ENCODE assay signal across 12 cellular contexts in genomic region chr11:69010361-69010891, GRCh38. TPM values are rescaled to one million over a fixed set of nuclear protein-coding genes. Genes with fewer than 3 reads are reported as not detected.
DNase-seq lines count a peak whose midpoint lies in the region; ATAC-seq, FAIRE-seq and TF ChIP-seq lines count a peak whose summit lies in the region.
"Had no signal": no experiment of that assay in that cellular context is flagged by ENCODE, and none has a peak within 500 bp of the region (broad histone marks: within the 10 kb centered on the region; RNA-seq: fewer than 3 reads in every experiment).

No MANE protein-coding gene starts in this region.

- no peaks in the 10 kb centered on the region for H3K79me1 ChIP-seq in H1 (ENCODE audit: low read depth, low read length)

- CTCF ChIA-PET in A549 (lab: Yijun Ruan, JAX) = interaction anchor here (0.8 to 1.6 kb wide), 2 partner anchors 10 to 31 kb away, joined by 3 to 6 read pairs; no protein-coding TSS in a partner anchor
- CTCF ChIA-PET in H1 (lab: Charles Lee; ENCODE audit: partially characterized antibody) = interaction anchor here (0.9 to 3.9 kb wide), 7 partner anchors 9 to 60 kb away, joined by 3 to 14 read pairs (median 8); no protein-coding TSS in a partner anchor

- WGBS in A549 (ENCODE audit: missing lambda C conversion rate) = 89% methylated on average over 7 of the region's 9 CpGs
- WGBS in HUES64 = 68% methylated on average over 9 of the region's 9 CpGs
- 86% methylated on average over 9 of the region's 9 CpGs; no CpG with 5 or more reads in 1 of the 2 experiments for WGBS in H1 (ENCODE audit: extremely low coverage in 1 of 2, insufficient coverage in 1 of 2, insufficient read length in 1 of 2, insufficient replicate concordance in 2 of 2, low coverage in 1 of 2, low lambda C conversion rate in 2 of 2, missing lambda C conversion rate in 1 of 2), 2 experiments

- H4K8ac ChIP-seq in H1 (ENCODE audit: extremely low read depth, insufficient read depth, low read length) = no peak overlapping the region; the same call in 1 of the 2 replicates

- H3K27me3 ChIP-seq in HUES64 (ENCODE audit: insufficient read depth, low read length) (peaks cover 3% of the 10 kb centered on the region; the same call in 1 of the 2 replicates), H1 (replicated peaks in 1 of 4; ENCODE audit: control insufficient read depth in 3 of 4, extremely low read depth in 1 of 4, insufficient read depth in 3 of 4, low read length in 3 of 4) (peaks cover 0 to 4% (median 0%) of the 10 kb centered on the region in 4 experiments; a peak in 4 of 7 replicates), mucosa of stomach (ENCODE audit: control insufficient read depth, insufficient read depth, low read length) (peaks cover 28% of the 10 kb centered on the region)

- H3K14ac ChIP-seq in H1 (ENCODE audit: insufficient read length) = no peak overlapping the region

- peak overlapping the region; percentile 76 for H4K91ac ChIP-seq in H1 (replicated peaks; ENCODE audit: insufficient read length, low read length)

- no peaks in the 10 kb centered on the region for H3K36me3 Mint-ChIP-seq in glutamatergic neuron (ENCODE audit: unreplicated experiment)
- H3K36me3 Mint-ChIP-seq: stimulated activated naive B cell treated with anti-CD40 and anti-IgM and Interleukin-4, amounts not matched to agents 10 μg/mL and 1 μg/mL and 100 μg/mL, for 72 hours had no signal

- H3K9me3 Mint-ChIP-seq in glutamatergic neuron (ENCODE audit: unreplicated experiment) = peaks cover 5% of the 10 kb centered on the region
- H3K9me3 Mint-ChIP-seq: stimulated activated naive B cell treated with anti-CD40 and anti-IgM and Interleukin-4, amounts not matched to agents 10 μg/mL and 1 μg/mL and 100 μg/mL, for 72 hours had no signal

- peak overlapping the region; percentile 63 for H3K9ac ChIP-seq in HUES64 (ENCODE audit: low read depth, low read length)
- no peak overlapping the region; a peak in 1 of 7 replicates for H3K9ac ChIP-seq in H1 (replicated peaks in 1 of 4; ENCODE audit: extremely low read depth in 1 of 4, low read depth in 3 of 4, low read length in 3 of 4)
- H3K9ac ChIP-seq in mucosa of stomach (ENCODE audit: low read length) = peak overlapping the region; percentile 78

- no peak overlapping the region for H2BK20ac ChIP-seq in H1 (ENCODE audit: low read length)

- peak overlapping the region; percentile 24; the same call in 1 of the 2 replicates for H2AK5ac ChIP-seq in H1 (ENCODE audit: low read depth, low read length)

- no peak overlapping the region for H4K5ac ChIP-seq in H1 (ENCODE audit: insufficient read length, low read depth, low read length)

- peak overlapping the region; percentile 80 for H3K4ac ChIP-seq in H1 (replicated peaks; ENCODE audit: insufficient read length, low read depth, low read length)

- 0 out of 3 replicates have a peak overlapping the region, but pooled peaks have one; percentile 14 for H3K4me2 ChIP-seq in A549
- H3K4me2 ChIP-seq in H1 (ENCODE audit: insufficient read depth in 1 of 2, low read depth in 2 of 2, low read length in 2 of 2) = peak overlapping the region; percentile 69 to 85; a peak in 3 of 4 replicates

- H3K27ac Mint-ChIP-seq in glutamatergic neuron (ENCODE audit: unreplicated experiment) = no peak overlapping the region
- H3K27ac Mint-ChIP-seq: stimulated activated naive B cell treated with anti-CD40 and anti-IgM and Interleukin-4, amounts not matched to agents 10 μg/mL and 1 μg/mL and 100 μg/mL, for 72 hours had no signal

- no peak for ATAC-seq in A549

- TF ChIP-seq EP300 in A549 (IDR thresholded peaks at IDR 0.05) (no peak), H1 (IDR thresholded peaks at IDR 0.05; ENCODE audit: borderline replicate concordance in 1 of 2, low read depth in 2 of 2, low read length in 2 of 2) (no peak)

- peaks cover 17% of the 10 kb centered on the region for H3K4me1 Mint-ChIP-seq in glutamatergic neuron (ENCODE audit: low read depth, unreplicated experiment)

- DNase-seq in A549 (ENCODE audit: low read depth in 1 of 2, low spot score in 1 of 2) (no peak), H1 (ENCODE audit: low read depth in 1 of 2, low spot score in 2 of 2) (no peak), H54 (ENCODE audit: insufficient read length, low spot score) (no peak), Ammon's horn (ENCODE audit: low spot score) (no peak), glutamatergic neuron (no peak)
- DNase-seq in activated effector memory CD4-positive, alpha-beta T cell treated with anti-CD3 and anti-CD28 coated beads, Interleukin-2, amount 50 U/mL, for 16 hours = no peak
- DNase-seq: occipital lobe; SHP77; stimulated activated naive B cell treated with anti-CD40 and anti-IgM and Interleukin-4, amounts not matched to agents 10 μg/mL and 1 μg/mL and 100 μg/mL, for 72 hours had no signal

- peak overlapping the region; percentile 60; the same call in 1 of the 2 replicates for H2BK5ac ChIP-seq in H1 (ENCODE audit: low read depth, low read length)

- peak overlapping the region; percentile 18; the same call in 1 of the 2 replicates for H2BK12ac ChIP-seq in H1 (ENCODE audit: low read depth, low read length)

- no peak overlapping the region for H2AFZ ChIP-seq in H1 (ENCODE audit: low read length)

- H3K4me3 ChIP-seq in A549 (no peak overlapping the region), HUES64 (ENCODE audit: low read length) (peak overlapping the region; percentile 47), H1 (ENCODE audit: extremely low read depth in 1 of 4, insufficient read depth in 2 of 4, low read depth in 3 of 4, low read length in 4 of 4) (peak overlapping the region in 3 of 4 experiments; percentile 7 to 50 (median 34); a peak in 5 of 8 replicates), mucosa of stomach (ENCODE audit: low read length) (peak overlapping the region; percentile 36)

- TF ChIP-seq RAD21 in A549 (conservative IDR thresholded peaks at IDR 0.05 in 1 of 2, IDR thresholded peaks at IDR 0.05 in 1 of 2) = no peak
- no peak for TF ChIP-seq RAD21 in H1 (IDR thresholded peaks at IDR 0.05 in 1 of 2, conservative IDR thresholded peaks at IDR 0.05 in 1 of 2; ENCODE audit: low read depth in 2 of 2, low read length in 2 of 2)

- FAIRE-seq in A549 (lab: Jason Lieb, UNC) (no peak), H1 (lab: Jason Lieb, UNC) (no peak), H54 (lab: Jason Lieb, UNC) (no peak)

- H4K20me1 ChIP-seq in H1 (replicated peaks in 1 of 2; ENCODE audit: control insufficient read depth in 1 of 2, insufficient read depth in 2 of 2, low read length in 2 of 2) = no peaks in the 10 kb centered on the region

- peak overlapping the region; percentile 31 for H2BK120ac ChIP-seq in H1 (replicated peaks; ENCODE audit: low read depth, low read length)

- no peak for TF ChIP-seq CTCF in A549 (IDR thresholded peaks at IDR 0.05)
- TF ChIP-seq CTCF in H1 (IDR thresholded peaks at IDR 0.05; ENCODE audit: control extremely low read depth in 1 of 3, insufficient read depth in 1 of 3, low read depth in 1 of 3, low read length in 3 of 3) = no peak
- TF ChIP-seq CTCF in glutamatergic neuron (IDR thresholded peaks at IDR 0.05; ENCODE audit: partially characterized antibody, unreplicated experiment) = no peak

- POLR2A ChIA-PET in A549 (lab: Yijun Ruan, JAX) = no interaction called here
- POLR2A ChIA-PET in H1 (lab: Charles Lee; ENCODE audit: partially characterized antibody) = interaction anchor here (0.6 to 2.6 kb wide), 5 partner anchors 9 to 258 kb away, joined by 3 to 9 read pairs (median 4); no protein-coding TSS in a partner anchor

- peak overlapping the region; percentile 69 to 89; a peak in 5 of 6 replicates for H3K27ac ChIP-seq in A549
- H3K27ac ChIP-seq in HUES64 (ENCODE audit: low read depth, low read length) = no peak overlapping the region
- H3K27ac ChIP-seq in H1 (ENCODE audit: low read depth, low read length) = no peak overlapping the region
- H3K27ac ChIP-seq: epithelial cell of prostate had no signal

- H3K36me3 ChIP-seq in HUES64 (ENCODE audit: insufficient read depth, low read length) = no peaks in the 10 kb centered on the region
- no peaks in the 10 kb centered on the region; a peak in 1 of 8 replicates for H3K36me3 ChIP-seq in H1 (ENCODE audit: control insufficient read depth in 2 of 4, insufficient read depth in 4 of 4, low read length in 3 of 4)
- H3K36me3 ChIP-seq in mucosa of stomach (ENCODE audit: control insufficient read depth, insufficient read depth, low read length) = no peaks in the 10 kb centered on the region

- peaks cover 15% of the 10 kb centered on the region; the same call in 1 of the 2 replicates for H3K23me2 ChIP-seq in H1 (ENCODE audit: low read depth, low read length)

- H3K18ac ChIP-seq in H1 (ENCODE audit: extremely low read depth, low read length) = peak overlapping the region; percentile 60; the same call in 1 of the 2 replicates

- H3K4me3 Mint-ChIP-seq in glutamatergic neuron (ENCODE audit: unreplicated experiment) = no peak overlapping the region
- H3K4me3 Mint-ChIP-seq: stimulated activated naive B cell treated with anti-CD40 and anti-IgM and Interleukin-4, amounts not matched to agents 10 μg/mL and 1 μg/mL and 100 μg/mL, for 72 hours had no signal

- H2BK15ac ChIP-seq in H1 (ENCODE audit: low read length) = peak overlapping the region; percentile 53; the same call in 1 of the 2 replicates

- H3K4me1 ChIP-seq in A549 (peaks cover 39% of the 10 kb centered on the region), HUES64 (ENCODE audit: insufficient read depth, low read length) (peaks cover 47% of the 10 kb centered on the region), H1 (replicated peaks in 1 of 4; ENCODE audit: control insufficient read depth in 3 of 4, insufficient read depth in 4 of 4, low read length in 3 of 4) (peaks cover 9 to 45% (median 32%) of the 10 kb centered on the region in 4 experiments), mucosa of stomach (ENCODE audit: control insufficient read depth, insufficient read depth, low read length) (peaks cover 52% of the 10 kb centered on the region)

- H3K27me3 Mint-ChIP-seq in glutamatergic neuron (ENCODE audit: unreplicated experiment) = peaks cover 4% of the 10 kb centered on the region

- H3K9me3 ChIP-seq in A549 = no peaks in the 10 kb centered on the region
- H3K9me3 ChIP-seq in HUES64 (ENCODE audit: insufficient read depth, low read depth, low read length) = no peaks in the 10 kb centered on the region
- H3K9me3 ChIP-seq in H1 (ENCODE audit: insufficient read depth in 2 of 2, low read depth in 1 of 2, low read length in 1 of 2) = no peaks in the 10 kb centered on the region
- H3K9me3 ChIP-seq in mucosa of stomach (ENCODE audit: control insufficient read depth, low read length) = no peaks in the 10 kb centered on the region

- no peaks in the 10 kb centered on the region for H3K79me2 ChIP-seq in H1 (ENCODE audit: control insufficient read depth in 1 of 2, insufficient read depth in 2 of 2, low read length in 2 of 2)

- TF ChIP-seq POLR2A in A549 (IDR thresholded peaks at IDR 0.05; ENCODE audit: low read length) (no peak), H1 (IDR thresholded peaks at IDR 0.05; ENCODE audit: control extremely low read depth in 1 of 2, low read depth in 2 of 2, low read length in 2 of 2) (no peak), H54 (IDR thresholded peaks at IDR 0.05; ENCODE audit: low read depth, low read length) (no peak)

- H3K23ac ChIP-seq in H1 (ENCODE audit: insufficient read length) = no peak overlapping the region

- H3K56ac ChIP-seq in H1 (replicated peaks; ENCODE audit: insufficient read length, low read depth, low read length) = no peak overlapping the region

RNA-seq across cellular contexts. Expression of gene MRGPRF, which starts 2.6 kb away (rescaled TPM):
- polyA plus RNA-seq in A549 (2011; rRNA removed) (not detected in 2 replicates), A549 (2017; fragmentation: RNase III; extraction: RNeasy Plus Mini Kit Qiagen cat#74134 plus additional on column Dnase treatment) (0.04 to 0.08 TPM in 2 of 3 replicates, not detected in the other), H1 (2011; rRNA removed) (7.5 and 12.2 TPM in 2 replicates)
- polyA plus RNA-seq in A549 (2012; cell fraction: cytosol; rRNA removed) = 0.04 and 0.10 TPM in 2 replicates
- polyA plus RNA-seq in A549 (2012; cell fraction: nucleus; rRNA removed) = 0.05 and 0.08 TPM in 2 replicates
- not detected in 2 replicates for polyA minus RNA-seq in A549 (2011; rRNA and poly(A)+ RNA removed)
- polyA plus RNA-seq in HUES64 (2013, experiment 1 of 2) = 7.7 TPM
- 6.7 TPM for polyA plus RNA-seq in HUES64 (2013, experiment 2 of 2)
- total RNA-seq in H1 (2021; fragmentation: NEBNext Ultra II Directional; extraction: Animal tissue kit (Norgen Biotek cat#: 25700)) = 11.0 and 11.9 TPM in 2 replicates
- 7.1 TPM for polyA plus RNA-seq in H1 (2011; cell fraction: cytosol; rRNA removed)
- 7.9 TPM for polyA plus RNA-seq in H1 (2011; cell fraction: nucleus; rRNA removed)
- 6.8 to 11.3 TPM (median 8.2 TPM) in 4 replicates for polyA plus RNA-seq in H1 (2012, experiment 1 of 2)
- polyA plus RNA-seq in H1 (2012, experiment 2 of 2) = 13.9 TPM
- polyA plus RNA-seq in H1 (2013, experiment 1 of 2) = 11.8 TPM
- 12.8 TPM for polyA plus RNA-seq in H1 (2013, experiment 2 of 2)
- 4.3 and 5.4 TPM in 2 replicates for polyA minus RNA-seq in H1 (2011; rRNA and poly(A)+ RNA removed)
- 6.4 TPM for polyA minus RNA-seq in H1 (2011; cell fraction: cytosol; rRNA and poly(A)+ RNA removed)
- 7.7 TPM for polyA minus RNA-seq in H1 (2011; cell fraction: nucleus; rRNA and poly(A)+ RNA removed)
- 1.0 TPM for total RNA-seq in glutamatergic neuron (ENCODE audit: unreplicated experiment)

RNA-seq across cellular contexts. Expression of gene MRGPRD, which starts 29.6 kb away (rescaled TPM):
- not detected in 2 replicates for polyA plus RNA-seq in A549 (2011; rRNA removed)
- not detected in 2 replicates for polyA plus RNA-seq in A549 (2012; cell fraction: cytosol; rRNA removed)
- polyA plus RNA-seq in A549 (2012; cell fraction: nucleus; rRNA removed) = not detected in 2 replicates
- polyA plus RNA-seq in A549 (2017; fragmentation: RNase III; extraction: RNeasy Plus Mini Kit Qiagen cat#74134 plus additional on column Dnase treatment) = not detected in 3 replicates
- polyA minus RNA-seq in A549 (2011; rRNA and poly(A)+ RNA removed) = not detected in 2 replicates
- polyA plus RNA-seq in HUES64 (2013, experiment 1 of 2) = not detected
- not detected for polyA plus RNA-seq in HUES64 (2013, experiment 2 of 2)
- not detected in 2 replicates for total RNA-seq in H1 (2021; fragmentation: NEBNext Ultra II Directional; extraction: Animal tissue kit (Norgen Biotek cat#: 25700))
- not detected in 2 replicates for polyA plus RNA-seq in H1 (2011; rRNA removed)
- polyA plus RNA-seq in H1 (2011; cell fraction: cytosol; rRNA removed) = not detected
- not detected for polyA plus RNA-seq in H1 (2011; cell fraction: nucleus; rRNA removed)
- polyA plus RNA-seq in H1 (2012, experiment 1 of 2) = not detected in 4 replicates
- polyA plus RNA-seq in H1 (2012, experiment 2 of 2) = not detected
- polyA plus RNA-seq in H1 (2013, experiment 1 of 2) = not detected
- polyA plus RNA-seq in H1 (2013, experiment 2 of 2) = not detected
- 0.24 TPM in 1 of 2 replicates, not detected in the other for polyA minus RNA-seq in H1 (2011; rRNA and poly(A)+ RNA removed)
- polyA minus RNA-seq in H1 (2011; cell fraction: cytosol; rRNA and poly(A)+ RNA removed) = not detected
- not detected for polyA minus RNA-seq in H1 (2011; cell fraction: nucleus; rRNA and poly(A)+ RNA removed)
- not detected for total RNA-seq in glutamatergic neuron (ENCODE audit: unreplicated experiment)
- total RNA-seq: occipital lobe had no signal

RNA-seq across cellular contexts. Expression of gene TPCN2, which starts 38.3 kb away (rescaled TPM):
- 8.1 and 8.9 TPM in 2 replicates for polyA plus RNA-seq in A549 (2011; rRNA removed)
- polyA plus RNA-seq in A549 (2012; cell fraction: cytosol; rRNA removed) = 9.4 and 11.6 TPM in 2 replicates
- polyA plus RNA-seq in A549 (2012; cell fraction: nucleus; rRNA removed) = 34.4 and 38.1 TPM in 2 replicates
- 8.8 to 9.1 TPM (median 9.0 TPM) in 3 replicates for polyA plus RNA-seq in A549 (2017; fragmentation: RNase III; extraction: RNeasy Plus Mini Kit Qiagen cat#74134 plus additional on column Dnase treatment)
- 10.1 and 13.1 TPM in 2 replicates for polyA minus RNA-seq in A549 (2011; rRNA and poly(A)+ RNA removed)
- polyA plus RNA-seq in HUES64 (2013, experiment 1 of 2) = 8.4 TPM
- 8.7 TPM for polyA plus RNA-seq in HUES64 (2013, experiment 2 of 2)
- total RNA-seq in H1 (2021; fragmentation: NEBNext Ultra II Directional; extraction: Animal tissue kit (Norgen Biotek cat#: 25700)) = 16.3 and 18.6 TPM in 2 replicates
- 9.7 and 16.8 TPM in 2 replicates for polyA plus RNA-seq in H1 (2011; rRNA removed)
- 10.5 TPM for polyA plus RNA-seq in H1 (2011; cell fraction: cytosol; rRNA removed)
- polyA plus RNA-seq in H1 (2011; cell fraction: nucleus; rRNA removed) = 68.1 TPM
- polyA plus RNA-seq in H1 (2012, experiment 1 of 2) = 9.3 to 14.4 TPM (median 12.9 TPM) in 4 replicates
- polyA plus RNA-seq in H1 (2012, experiment 2 of 2) = 9.0 TPM
- 15.5 TPM for polyA plus RNA-seq in H1 (2013, experiment 1 of 2)
- 14.1 TPM for polyA plus RNA-seq in H1 (2013, experiment 2 of 2)
- polyA minus RNA-seq in H1 (2011; rRNA and poly(A)+ RNA removed) = 12.6 and 14.2 TPM in 2 replicates
- polyA minus RNA-seq in H1 (2011; cell fraction: cytosol; rRNA and poly(A)+ RNA removed) = 8.7 TPM
- 23.8 TPM for polyA minus RNA-seq in H1 (2011; cell fraction: nucleus; rRNA and poly(A)+ RNA removed)
- 17.2 TPM for total RNA-seq in glutamatergic neuron (ENCODE audit: unreplicated experiment)

Comparison
In these comparisons a context has a peak if more than half of its experiments do, and no peak if none do; other contexts are left out.
1. H3K27ac ChIP-seq: peak in A549 (2 of 2); none in HUES64 (single experiment) and H1 (single experiment).
2. H3K9ac ChIP-seq: peak in HUES64 (single experiment) and mucosa of stomach (single experiment); none in H1 (0 of 4).